8 cellular contexts compared by ENCODE assay signal in the genomic region with DNA sequence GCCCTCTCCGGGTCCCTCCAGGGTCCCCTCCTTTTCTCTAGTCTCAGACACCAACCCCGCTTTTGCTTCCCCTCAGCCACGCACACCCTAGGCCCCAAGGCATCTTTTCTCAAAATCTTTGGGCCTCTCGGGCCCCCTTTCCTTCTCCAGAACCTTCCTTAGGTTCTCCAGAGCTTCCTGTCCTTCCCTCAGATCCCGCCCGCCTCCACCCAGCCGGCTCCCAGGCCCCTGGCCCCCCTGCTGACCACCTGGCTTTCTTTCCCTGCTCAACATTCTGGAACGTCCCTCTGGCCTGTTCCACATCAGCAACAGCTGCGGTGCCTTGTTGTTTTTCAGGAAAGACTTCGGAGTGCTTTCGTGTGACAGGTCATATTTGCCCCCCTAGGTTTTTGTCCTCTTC. TPM values are rescaled to one million over a fixed set of nuclear protein-coding genes. Genes with fewer than 3 reads are reported as not detected.
DNase-seq lines count a peak whose midpoint lies in the region; ATAC-seq and TF ChIP-seq lines count a peak whose summit lies in the region.

No MANE protein-coding gene starts in this region.

- intact Hi-C loops in PC-9 (cut with micrococcal nuclease; ENCODE audit: unreplicated experiment) (no loop called here), esophagus muscularis mucosa (cut with DNase I) (no loop called here)

- peaks cover 0 to 43% (median 5%) of the 10 kb centered on the region in 3 donors for H3K36me3 Mint-ChIP-seq in CD8-positive, alpha-beta memory T cell

- H3K36me3 ChIP-seq in CD8-positive, alpha-beta memory T cell (ENCODE audit: insufficient read depth, low read length), result no peaks in the 10 kb centered on the region
- H3K36me3 ChIP-seq in PC-9 (ENCODE audit: low read depth) (peaks cover 3% of the 10 kb centered on the region; the same call in 1 of the 2 replicates), esophagus muscularis mucosa (peaks cover 5 to 25% (median 13%) of the 10 kb centered on the region in 4 donors), osteoblast (ENCODE audit: insufficient read depth, low read length) (peaks cover 17% of the 10 kb centered on the region)

- H3K4me1 Mint-ChIP-seq in CD8-positive, alpha-beta memory T cell, result peaks cover 60 to 79% (median 73%) of the 10 kb centered on the region in 3 donors

- H3F3A ChIP-seq in PC-9 (ENCODE audit: insufficient read depth, low read depth), result peaks cover 20% of the 10 kb centered on the region

- TF ChIP-seq CTCF in PC-9 (conservative IDR thresholded peaks at IDR 0.05) (no peak), esophagus muscularis mucosa (IDR thresholded peaks at IDR 0.05) (no peak), osteoblast (IDR thresholded peaks at IDR 0.05; ENCODE audit: extremely low read depth, low read depth, low read length) (no peak)

- TF ChIP-seq POLR2A in esophagus muscularis mucosa (IDR thresholded peaks at IDR 0.05; ENCODE audit: low read depth), result no peak

- H3K27ac Mint-ChIP-seq in CD8-positive, alpha-beta memory T cell, result peak overlapping the region; percentile 93 to 100 (median 100)

- WGBS in esophagus muscularis mucosa, result 32% methylated on average over 11 of the region's 11 CpGs

- no peak overlapping the region for H2AFZ ChIP-seq in PC-9
- no peak overlapping the region for H2AFZ ChIP-seq in osteoblast (ENCODE audit: low read length)

- peaks cover 59% of the 10 kb centered on the region for H3K4me1 ChIP-seq in CD8-positive, alpha-beta memory T cell (ENCODE audit: insufficient read depth, low read length)
- H3K4me1 ChIP-seq in PC-9 (replicated peaks; ENCODE audit: insufficient read depth), result peaks cover 34% of the 10 kb centered on the region
- peaks cover 30 to 45% (median 44%) of the 10 kb centered on the region in 4 donors for H3K4me1 ChIP-seq in esophagus muscularis mucosa
- peaks cover 30% of the 10 kb centered on the region for H3K4me1 ChIP-seq in osteoblast (ENCODE audit: insufficient read depth, low read length)

- H3K9me2 ChIP-seq in PC-9 (ENCODE audit: insufficient read depth), result no peaks in the 10 kb centered on the region

- POLR2A ChIA-PET in CD8-positive, alpha-beta memory T cell (lab: Charles Lee), result no interaction called here
- POLR2A ChIA-PET in PC-9 (lab: Charles Lee; ENCODE audit: unreplicated experiment), result no interaction called here

- CTCF ChIA-PET in CD8-positive, alpha-beta memory T cell (lab: Charles Lee), result interaction anchor here (1.8 kb wide), 1 partner anchor 18 kb away, joined by 7 read pairs; no protein-coding TSS in a partner anchor
- CTCF ChIA-PET in PC-9 (lab: Charles Lee), result interaction anchor here (0.7 kb wide), 1 partner anchor 12 kb away, joined by 3 read pairs; no protein-coding TSS in a partner anchor

- no TSS peak for BruUV-seq in PC-9 (replicated peaks; lab: Mats Ljungman, UMichigan)

- ATAC-seq in HG03521 (IDR thresholded peaks at IDR 0.05; ENCODE audit: unreplicated experiment) (no peak), HG03175 (IDR thresholded peaks at IDR 0.05; ENCODE audit: unreplicated experiment) (no peak)

- H3K27me3 Mint-ChIP-seq in CD8-positive, alpha-beta memory T cell, result no peaks in the 10 kb centered on the region

- peak overlapping the region; percentile 74 for H3K4me3 ChIP-seq in CD8-positive, alpha-beta memory T cell (ENCODE audit: low read length)
- H3K4me3 ChIP-seq in PC-9, result peak overlapping the region; percentile 62; the same call in 1 of the 2 replicates
- H3K4me3 ChIP-seq in esophagus muscularis mucosa, result peak overlapping the region; percentile 71 to 84 (median 81)
- H3K4me3 ChIP-seq in osteoblast (ENCODE audit: insufficient read depth, low read length), result peak overlapping the region; percentile 81

- H4K20me1 ChIP-seq in PC-9 (ENCODE audit: insufficient read depth) (no peaks in the 10 kb centered on the region; the same call in 1 of the 2 replicates), osteoblast (ENCODE audit: insufficient read depth, low read length) (peaks cover 33% of the 10 kb centered on the region)

- H3K27me3 ChIP-seq in CD8-positive, alpha-beta memory T cell (ENCODE audit: insufficient read depth, low read length, poor library complexity, severe bottlenecking), result no peaks in the 10 kb centered on the region
- H3K27me3 ChIP-seq in PC-9 (ENCODE audit: insufficient read depth, low read depth) (no peaks in the 10 kb centered on the region), esophagus muscularis mucosa (no peaks in the 10 kb centered on the region), osteoblast (ENCODE audit: insufficient read depth, low read length) (no peaks in the 10 kb centered on the region)

- H3K9me3 Mint-ChIP-seq in CD8-positive, alpha-beta memory T cell, result no peaks in the 10 kb centered on the region

- H3K79me2 ChIP-seq in PC-9 (ENCODE audit: low read depth) (peaks cover 47% of the 10 kb centered on the region), osteoblast (ENCODE audit: insufficient read depth, low read length) (peaks cover 56% of the 10 kb centered on the region)

- H3K27ac ChIP-seq in CD8-positive, alpha-beta memory T cell (ENCODE audit: low read depth, low read length), result peak overlapping the region; percentile 64
- H3K27ac ChIP-seq in PC-9 (no peak overlapping the region), esophagus muscularis mucosa (replicated peaks in 1 of 4) (peak overlapping the region; percentile 62 to 81 (median 80)), osteoblast (ENCODE audit: low read depth, low read length) (peak overlapping the region; percentile 23)

- no peak for TF ChIP-seq EP300 in esophagus muscularis mucosa (IDR thresholded peaks at IDR 0.05)

- H3K4me2 ChIP-seq in PC-9, result peak overlapping the region; percentile 73
- peak overlapping the region; percentile 91 for H3K4me2 ChIP-seq in osteoblast (ENCODE audit: insufficient read depth, low read length)

- no peaks in the 10 kb centered on the region for H3K9me3 ChIP-seq in CD8-positive, alpha-beta memory T cell (ENCODE audit: low read length)
- H3K9me3 ChIP-seq in PC-9 (ENCODE audit: insufficient read depth, low read depth) (no peaks in the 10 kb centered on the region), esophagus muscularis mucosa (no peaks in the 10 kb centered on the region), osteoblast (ENCODE audit: low read depth, low read length) (no peaks in the 10 kb centered on the region)

- H3K4me3 Mint-ChIP-seq in CD8-positive, alpha-beta memory T cell, result peak overlapping the region; percentile 90 to 97 (median 92)

- DNase-seq in CD8-positive, alpha-beta memory T cell, result no peak
- DNase-seq in PC-9, result no peak
- no peak for DNase-seq in esophagus muscularis mucosa (ENCODE audit: extremely low spot score)
- no peak for DNase-seq in osteoblast (ENCODE audit: insufficient read length, low spot score, missing footprints)
- no peak for DNase-seq in effector CD4-positive, alpha-beta T cell
- DNase-seq in T-helper 9 cell, result no peak

RNA-seq across cellular contexts. Expression of gene ZDHHC18, which starts 1.2 kb away (rescaled TPM):
- 10 to 100 TPM; 61.5 to 66.0 TPM for total RNA-seq in CD8-positive, alpha-beta memory T cell
- polyA plus RNA-seq in CD8-positive, alpha-beta memory T cell, result 21.7 TPM
- 27.2 and 36.1 TPM in 2 replicates for total RNA-seq in PC-9 (2021)
- 10 to 100 TPM in 3 of 4 donors, 1 to 10 TPM in 1; 9.6 to 31.7 (median 20.8) TPM for total RNA-seq in esophagus muscularis mucosa
- 6.2 and 7.6 TPM in 2 replicates for total RNA-seq in osteoblast

RNA-seq across cellular contexts. Expression of gene SFN, which starts 35.3 kb away (rescaled TPM):
- total RNA-seq in CD8-positive, alpha-beta memory T cell, result under 1 TPM in 1 of 2 experiments, not detected in 1; 0.37 TPM
- not detected for polyA plus RNA-seq in CD8-positive, alpha-beta memory T cell
- total RNA-seq in PC-9 (2021), result 326 and 355 TPM in 2 replicates
- total RNA-seq in esophagus muscularis mucosa, result 1 to 10 TPM in 1 of 4 donors, under 1 TPM in 1, not detected in 2; 0.33 to 1.7 TPM
- total RNA-seq in osteoblast, result under 0.01 and 0.29 TPM in 2 replicates

RNA-seq across cellular contexts. Expression of gene PIGV, which starts 39.9 kb away (rescaled TPM):
- total RNA-seq in CD8-positive, alpha-beta memory T cell, result 10 to 100 TPM; 23.6 to 24.9 TPM
- 19.1 TPM for polyA plus RNA-seq in CD8-positive, alpha-beta memory T cell
- 30.8 and 31.9 TPM in 2 replicates for total RNA-seq in PC-9 (2021)
- 10 to 100 TPM; 11.8 to 15.2 (median 13.7) TPM for total RNA-seq in esophagus muscularis mucosa
- total RNA-seq in osteoblast, result 18.1 and 19.2 TPM in 2 replicates

Comparison
In these comparisons a context has a peak if more than half of its experiments do, and no peak if none do; other contexts are left out.
1. RNA of gene SFN, which starts 35.3 kb away (total RNA-seq): 326 to 355 TPM in PC-9; 0.37 TPM in CD8-positive, alpha-beta memory T cell, 0.33 to 1.7 TPM in esophagus muscularis mucosa and under 0.01 to 0.29 TPM in osteoblast; every median in the first group is over 100 times any median in the second.
2. Peak in every context shown above with its lines, with median percentiles within 50 percentile points of each other: H3K4me3 ChIP-seq.